In genomic region chr16:66131895-66132294, GRCh38 we compare ENCODE assay signal across 24 cellular contexts.
A peak's percentile ranks its signal among the peaks of the same experiment; 100 is the strongest.
DNase-seq lines count a peak whose midpoint lies in the region; ATAC-seq and TF ChIP-seq lines count a peak whose summit lies in the region.
"Had no signal": no experiment of that assay in that cellular context is flagged by ENCODE, and none has a peak within 500 bp of the region (broad histone marks: within the 10 kb centered on the region; RNA-seq: fewer than 3 reads in every experiment).

No MANE protein-coding gene starts in this region.

- peaks cover 69% of the 10 kb centered on the region for H3K27me3 Mint-ChIP-seq in CD4-positive, alpha-beta T cell

- intact Hi-C loops in right cardiac atrium (cut with DNase I) = no loop called here
- intact Hi-C loops in CD4-positive, alpha-beta T cell (cut with DNase I, micrococcal nuclease) = no loop called here

- peak; percentile 63 for DNase-seq in EL
- DNase-seq in SJCRH30 = peak; percentile 51 to 80
- DNase-seq in fibroblast of peridontal ligament (ENCODE audit: extremely low read depth) = peak; percentile 42
- peak; percentile 55 for DNase-seq in retinal pigment epithelial cell (ENCODE audit: low read depth)
- no peak for DNase-seq in right cardiac atrium
- no peak for DNase-seq in CD4-positive, alpha-beta T cell
- DNase-seq in SW480 (ENCODE audit: low spot score) = no peak
- DNase-seq in GM10266 (ENCODE audit: extremely low spot score) = no peak
- DNase-seq: activated CD4-positive, alpha-beta T cell treated with anti-CD3 and anti-CD28 coated beads, Interleukin-2, amount 10 ng/mL, durations not matched to agents 7 days and 5 days; effector memory CD8-positive, alpha-beta T cell; Kasumi-1; mesendoderm; naive thymus-derived CD8-positive, alpha-beta T cell; NCI-H1048; NCI-H187 treated with DMSO at 0.1 percent for 48 hours; OCI-M1; right lobe of liver; SIG-M5; stimulated activated CD4-positive, alpha-beta T cell treated with anti-CD3 and anti-CD28 coated beads, Interleukin-15, amount 100 ng/mL, for 24 hours; stimulated activated CD8-positive, alpha-beta memory T cell treated with anti-CD3 and anti-CD28 coated beads, Interleukin-4, amount 100 ng/mL, for 48 hours had no signal

- WGBS in right cardiac atrium = 83% methylated on average over 3 of the region's 3 CpGs

- no peak overlapping the region for H3K27ac Mint-ChIP-seq in CD4-positive, alpha-beta T cell
- H3K27ac Mint-ChIP-seq: activated CD4-positive, alpha-beta T cell treated with anti-CD3 and anti-CD28 coated beads, Interleukin-2, amount 10 ng/mL, durations not matched to agents 7 days and 5 days; activated naive CD8-positive, alpha-beta T cell; activated T-helper 2 cell treated with anti-CD3 and anti-CD28 coated beads, Interferon-gamma antibody, Interleukin-2, Interleukin-4, amounts not matched to agents 10 μg/mL and 5 μg/mL and 100 μg/mL, durations not matched to agents 14 hours and 24 hours and 36 hours; effector memory CD8-positive, alpha-beta T cell; T-helper 1 cell treated with Interleukin-12 subunit alpha and Interleukin-12 subunit beta and Interleukin-4 antibody, amounts not matched to agents 30 μg/mL and 1 μg/mL, for 36 hours had no signal

- no peaks in the 10 kb centered on the region for H3K36me3 ChIP-seq in SJCRH30
- H3K36me3 ChIP-seq: right lobe of liver had no signal

- H3K4me1 ChIP-seq in SJCRH30 (peaks cover 64% of the 10 kb centered on the region), right cardiac atrium (ENCODE audit: control insufficient read depth, insufficient read depth, low read length) (peaks cover 13% of the 10 kb centered on the region)
- H3K4me1 ChIP-seq: right lobe of liver had no signal

- H3K36me3 Mint-ChIP-seq in CD4-positive, alpha-beta T cell (ENCODE audit: low read depth) = no peaks in the 10 kb centered on the region
- H3K36me3 Mint-ChIP-seq: activated naive CD8-positive, alpha-beta T cell had no signal

- CTCF ChIA-PET in CD4-positive, alpha-beta T cell (lab: Charles Lee) = no interaction called here

- TF ChIP-seq CTCF in retinal pigment epithelial cell (conservative IDR thresholded peaks at IDR 0.05; ENCODE audit: low read depth, low read length) = no peak
- TF ChIP-seq CTCF in CD4-positive, alpha-beta T cell (IDR thresholded peaks at IDR 0.05) = no peak
- TF ChIP-seq CTCF in GM10266 (IDR thresholded peaks at IDR 0.05; ENCODE audit: control insufficient read depth, insufficient read depth, low read depth, missing control alignments) = no peak

- H3K4me1 Mint-ChIP-seq in CD4-positive, alpha-beta T cell (ENCODE audit: low read depth) = no peaks in the 10 kb centered on the region
- H3K4me1 Mint-ChIP-seq: activated CD4-positive, alpha-beta T cell treated with anti-CD3 and anti-CD28 coated beads, Interleukin-2, amount 10 ng/mL, durations not matched to agents 7 days and 5 days; naive thymus-derived CD8-positive, alpha-beta T cell had no signal

- peak overlapping the region; percentile 96 for H3K27ac ChIP-seq in SJCRH30
- no peak overlapping the region for H3K27ac ChIP-seq in right cardiac atrium (ENCODE audit: low read length)
- H3K27ac ChIP-seq in CD4-positive, alpha-beta T cell (ENCODE audit: low read depth, low read length) = no peak overlapping the region
- H3K27ac ChIP-seq: right lobe of liver had no signal

- no peak overlapping the region for H3K4me3 ChIP-seq in SJCRH30
- H3K4me3 ChIP-seq in retinal pigment epithelial cell (ENCODE audit: low read length) = no peak overlapping the region
- H3K4me3 ChIP-seq in right cardiac atrium (ENCODE audit: low read length) = no peak overlapping the region
- H3K4me3 ChIP-seq: right lobe of liver had no signal

- H3K9me3 Mint-ChIP-seq in CD4-positive, alpha-beta T cell = no peaks in the 10 kb centered on the region
- H3K9me3 Mint-ChIP-seq: activated CD4-positive, alpha-beta T cell treated with anti-CD3 and anti-CD28 coated beads, Interleukin-2, amount 10 ng/mL, durations not matched to agents 7 days and 5 days; activated T-helper 2 cell treated with anti-CD3 and anti-CD28 coated beads, Interferon-gamma antibody, Interleukin-2, Interleukin-4, amounts not matched to agents 10 μg/mL and 5 μg/mL and 100 μg/mL, durations not matched to agents 14 hours and 24 hours and 36 hours; effector memory CD8-positive, alpha-beta T cell; naive thymus-derived CD8-positive, alpha-beta T cell; T-helper 1 cell treated with Interleukin-12 subunit alpha and Interleukin-12 subunit beta and Interleukin-4 antibody, amounts not matched to agents 30 μg/mL and 1 μg/mL, for 36 hours had no signal

- POLR2A ChIA-PET in CD4-positive, alpha-beta T cell (lab: Charles Lee) = no interaction called here

- no peaks in the 10 kb centered on the region for H3K9me3 ChIP-seq in SJCRH30 (replicated peaks)
- no peaks in the 10 kb centered on the region for H3K9me3 ChIP-seq in right cardiac atrium (ENCODE audit: control insufficient read depth, low read length)
- no peaks in the 10 kb centered on the region for H3K9me3 ChIP-seq in CD4-positive, alpha-beta T cell (ENCODE audit: control insufficient read depth, low read length)
- H3K9me3 ChIP-seq: right lobe of liver had no signal

- ATAC-seq in right cardiac atrium = no peak
- ATAC-seq in CD4-positive, alpha-beta T cell (ENCODE audit: poor library complexity) = no peak
- ATAC-seq: effector memory CD8-positive, alpha-beta T cell; esophagus mucosa; naive thymus-derived CD8-positive, alpha-beta T cell; right lobe of liver had no signal

- H3K27me3 ChIP-seq in SJCRH30 (no peaks in the 10 kb centered on the region), right cardiac atrium (ENCODE audit: control insufficient read depth, insufficient read depth) (no peaks in the 10 kb centered on the region)
- peaks cover 21% of the 10 kb centered on the region for H3K27me3 ChIP-seq in CD4-positive, alpha-beta T cell (ENCODE audit: control insufficient read depth, insufficient read depth, low read length)
- H3K27me3 ChIP-seq: right lobe of liver had no signal

- no peak overlapping the region for H3K4me3 Mint-ChIP-seq in CD4-positive, alpha-beta T cell
- H3K4me3 Mint-ChIP-seq: activated CD4-positive, alpha-beta T cell treated with anti-CD3 and anti-CD28 coated beads, Interleukin-2, amount 10 ng/mL, durations not matched to agents 7 days and 5 days; activated naive CD8-positive, alpha-beta T cell; effector memory CD8-positive, alpha-beta T cell; naive thymus-derived CD8-positive, alpha-beta T cell; T-helper 1 cell treated with Interleukin-12 subunit alpha and Interleukin-12 subunit beta and Interleukin-4 antibody, amounts not matched to agents 30 μg/mL and 1 μg/mL, for 36 hours had no signal

Comparison
In these comparisons a context has a peak if more than half of its experiments do, and no peak if none do; other contexts are left out.
1. DNase-seq: peak in EL (single experiment), SJCRH30 (2 of 2), fibroblast of peridontal ligament (single experiment) and retinal pigment epithelial cell (single experiment); none in right cardiac atrium (0 of 3), CD4-positive, alpha-beta T cell (0 of 10), SW480 (single experiment) and GM10266 (single experiment).